22 cellular contexts compared by ENCODE assay signal in genomic region chr1:203180611-203181330, GRCh38. TPM values are rescaled to one million over a fixed set of nuclear protein-coding genes. Genes with fewer than 3 reads are reported as not detected.
DNase-seq lines count a peak whose midpoint lies in the region; ATAC-seq, FAIRE-seq and TF ChIP-seq lines count a peak whose summit lies in the region.
"Had no signal": no experiment of that assay in that cellular context is flagged by ENCODE, and none has a peak within 500 bp of the region (broad histone marks: within the 10 kb centered on the region; RNA-seq: fewer than 3 reads in every experiment).

No MANE protein-coding gene starts in this region.

- peaks cover 60% of the 10 kb centered on the region for H3K4me1 Mint-ChIP-seq in Caco-2 (ENCODE audit: low read depth, unreplicated experiment)
- H3K4me1 Mint-ChIP-seq in stimulated activated naive CD8-positive, alpha-beta T cell treated with anti-CD3 and anti-CD28 coated beads, Interleukin-15, amount 100 ng/mL, for 72 hours = no peaks in the 10 kb centered on the region

- H3K79me2 ChIP-seq in OCI-LY3 (ENCODE audit: low read length) (no peaks in the 10 kb centered on the region), osteoblast (ENCODE audit: insufficient read depth, low read length) (no peaks in the 10 kb centered on the region)

- H3K27me3 Mint-ChIP-seq in Caco-2 (ENCODE audit: insufficient read depth, unreplicated experiment) = no peaks in the 10 kb centered on the region
- no peaks in the 10 kb centered on the region for H3K27me3 Mint-ChIP-seq in stimulated activated naive CD8-positive, alpha-beta T cell treated with anti-CD3 and anti-CD28 coated beads, Interleukin-15, amount 100 ng/mL, for 72 hours

- no peak overlapping the region for H3K4me3 Mint-ChIP-seq in Caco-2 (ENCODE audit: unreplicated experiment)
- H3K4me3 Mint-ChIP-seq in stimulated activated naive CD8-positive, alpha-beta T cell treated with anti-CD3 and anti-CD28 coated beads, Interleukin-15, amount 100 ng/mL, for 72 hours = no peak overlapping the region

- H4K20me1 ChIP-seq in OCI-LY3 (ENCODE audit: insufficient read depth, low read length) (no peaks in the 10 kb centered on the region), osteoblast (ENCODE audit: insufficient read depth, low read length) (no peaks in the 10 kb centered on the region)

- H3K4me1 ChIP-seq in Caco-2 (peaks cover 67% of the 10 kb centered on the region), OCI-LY3 (ENCODE audit: low read length) (peaks cover 26% of the 10 kb centered on the region), osteoblast (ENCODE audit: insufficient read depth, low read length) (peaks cover 28% of the 10 kb centered on the region)

- intact Hi-C loops in Caco-2 (cut with micrococcal nuclease; ENCODE audit: unreplicated experiment) = no loop called here

- peak; percentile 27 for DNase-seq in DMS 273 (lab: John Stamatoyannopoulos, UW; ENCODE audit: unreplicated experiment)
- no peak for DNase-seq in DMS 273 treated with DMSO at 0.1 percent for 48 hours (lab: John Stamatoyannopoulos, UW)
- DNase-seq in Caco-2 = no peak
- peak; percentile 52 for DNase-seq in osteoblast (ENCODE audit: insufficient read length, low spot score, missing footprints)
- no peak for DNase-seq in stimulated activated naive CD8-positive, alpha-beta T cell treated with anti-CD3 and anti-CD28 coated beads, Interleukin-15, amount 100 ng/mL, for 72 hours
- no peak for DNase-seq in stimulated activated CD4-positive, alpha-beta T cell treated with anti-CD3 and anti-CD28 coated beads, Interleukin-15, amount 100 ng/mL, for 24 hours
- no peak for DNase-seq in frontal cortex (ENCODE audit: low spot score in 2 of 2)
- DNase-seq: AML-193; DMS153; GDM1; GOT3; KBM-7; NCI-H1417 treated with DMSO at 0.1 percent for 48 hours; NCI-H187 treated with DMSO at 0.1 percent for 48 hours; NCI-H526 treated with DMSO at 0.1 percent for 48 hours; NK-92 treated with Interleukin-12 subunit alpha and Interleukin-12 subunit beta, amount 100 ng/mL, for 24 hours had no signal

- peaks cover 81% of the 10 kb centered on the region for H3K36me3 Mint-ChIP-seq in Caco-2 (ENCODE audit: insufficient read depth, unreplicated experiment)

- H3K9me3 ChIP-seq in Caco-2 = no peaks in the 10 kb centered on the region
- H3K9me3 ChIP-seq in OCI-LY3 (ENCODE audit: insufficient read depth, low read length) = no peaks in the 10 kb centered on the region
- no peaks in the 10 kb centered on the region for H3K9me3 ChIP-seq in osteoblast (ENCODE audit: low read depth, low read length)

- H3K27ac Mint-ChIP-seq in Caco-2 (ENCODE audit: unreplicated experiment) = peak overlapping the region; percentile 95
- H3K27ac Mint-ChIP-seq in stimulated activated naive CD8-positive, alpha-beta T cell treated with anti-CD3 and anti-CD28 coated beads, Interleukin-15, amount 100 ng/mL, for 72 hours = peak overlapping the region in 1 of 2 donors; percentile 62

- H3K27ac ChIP-seq in OCI-LY3 (ENCODE audit: low read length) = no peak overlapping the region
- no peak overlapping the region for H3K27ac ChIP-seq in osteoblast (ENCODE audit: low read depth, low read length)
- H3K27ac ChIP-seq: 22Rv1 had no signal

- H3K4me3 ChIP-seq in Caco-2 (ENCODE audit: low read depth, low read length) (no peak overlapping the region), OCI-LY3 (ENCODE audit: low read length) (no peak overlapping the region), osteoblast (ENCODE audit: insufficient read depth, low read length) (no peak overlapping the region)

- H3K4me2 ChIP-seq in OCI-LY3 (ENCODE audit: low read length) = peak overlapping the region; percentile 52
- no peak overlapping the region for H3K4me2 ChIP-seq in osteoblast (ENCODE audit: insufficient read depth, low read length)

- BruUV-seq in Caco-2 (replicated peaks; lab: Mats Ljungman, UMichigan) = no TSS peak

- ATAC-seq in stimulated activated naive CD8-positive, alpha-beta T cell treated with anti-CD3 and anti-CD28 coated beads, Interleukin-15, amount 100 ng/mL, for 72 hours = no peak
- ATAC-seq: Right ventricle myocardium inferior had no signal

- H3K9me3 Mint-ChIP-seq in Caco-2 (ENCODE audit: unreplicated experiment) = no peaks in the 10 kb centered on the region
- no peaks in the 10 kb centered on the region for H3K9me3 Mint-ChIP-seq in stimulated activated naive CD8-positive, alpha-beta T cell treated with anti-CD3 and anti-CD28 coated beads, Interleukin-15, amount 100 ng/mL, for 72 hours

- H2AFZ ChIP-seq in OCI-LY3 (ENCODE audit: low read depth, low read length) (no peak overlapping the region), osteoblast (ENCODE audit: low read length) (no peak overlapping the region)

- H3K9ac ChIP-seq in OCI-LY3 (ENCODE audit: low read length) = no peak overlapping the region

- POLR2A ChIA-PET in Caco-2 (lab: Charles Lee) = no interaction called here

- CTCF ChIA-PET in Caco-2 (lab: Charles Lee) = interaction anchor here (1.4 kb wide), 1 partner anchor 35 kb away, joined by 5 read pairs; no protein-coding TSS in a partner anchor

- H3K36me3 ChIP-seq in Caco-2 (ENCODE audit: control insufficient read depth, insufficient read depth, low read length) (no peaks in the 10 kb centered on the region), OCI-LY3 (replicated peaks; ENCODE audit: low read depth, low read length) (no peaks in the 10 kb centered on the region), osteoblast (ENCODE audit: insufficient read depth, low read length) (no peaks in the 10 kb centered on the region)

- H3K27me3 ChIP-seq in Caco-2 (replicated peaks; ENCODE audit: control insufficient read depth, insufficient read depth, low read length) (no peaks in the 10 kb centered on the region), OCI-LY3 (ENCODE audit: low read depth, low read length) (peaks cover 60% of the 10 kb centered on the region), osteoblast (ENCODE audit: insufficient read depth, low read length) (no peaks in the 10 kb centered on the region)

- TF ChIP-seq CTCF in Caco-2 (IDR thresholded peaks at IDR 0.05; ENCODE audit: insufficient read depth in 1 of 2, low read depth in 1 of 2, low read length in 1 of 2, severe bottlenecking in 1 of 2, unreplicated experiment in 1 of 2) (no peak), OCI-LY3 (IDR thresholded peaks at IDR 0.05; ENCODE audit: low read depth, low read length) (no peak), osteoblast (IDR thresholded peaks at IDR 0.05; ENCODE audit: extremely low read depth, low read depth, low read length) (no peak)

- no peak for FAIRE-seq in frontal cortex (lab: Jason Lieb, UNC)
- FAIRE-seq: RCC 7860 had no signal

RNA-seq across cellular contexts. Expression of gene MYBPH, which starts 5.1 kb away (rescaled TPM):
- 19.7 and 25.9 TPM in 2 replicates for total RNA-seq in Caco-2 (2022)
- under 0.01 and 0.29 TPM in 2 replicates for total RNA-seq in osteoblast
- not detected for total RNA-seq in frontal cortex
- total RNA-seq: Daoy, OCI-LY7, Right ventricle myocardium inferior had no signal

RNA-seq across cellular contexts. Expression of gene CHI3L1, which starts 5.7 kb away (rescaled TPM):
- total RNA-seq in Caco-2 (2022) (199 and 235 TPM in 2 replicates), osteoblast (273 and 932 TPM in 2 replicates), frontal cortex (not detected)
- total RNA-seq: Daoy, OCI-LY7 had no signal

RNA-seq across cellular contexts. Expression of gene CHIT1, which starts 48.7 kb away (rescaled TPM):
- not detected in 2 replicates for total RNA-seq in Caco-2 (2022)
- total RNA-seq in osteoblast = under 0.01 TPM in 1 of 2 replicates, not detected in the other
- total RNA-seq in frontal cortex = 1.6 TPM
- total RNA-seq: Daoy had no signal

RNA-seq across cellular contexts. Expression of gene ADORA1, which starts 53.2 kb away (rescaled TPM):
- total RNA-seq in Caco-2 (2022) = 46.0 and 50.4 TPM in 2 replicates
- total RNA-seq in osteoblast = 4.0 and 9.1 TPM in 2 replicates
- 11.0 TPM for total RNA-seq in frontal cortex
- total RNA-seq: OCI-LY7 had no signal

Comparison
In these comparisons a context has a peak if more than half of its experiments do, and no peak if none do; other contexts are left out.
1. DNase-seq: peak in DMS 273 (single experiment) and osteoblast (single experiment); none in DMS 273 treated with DMSO at 0.1 percent for 48 hours (single experiment), Caco-2 (0 of 2), stimulated activated naive CD8-positive, alpha-beta T cell treated with anti-CD3 and anti-CD28 coated beads, Interleukin-15, amount 100 ng/mL, for 72 hours (0 of 2), stimulated activated CD4-positive, alpha-beta T cell treated with anti-CD3 and anti-CD28 coated beads, Interleukin-15, amount 100 ng/mL, for 24 hours (single experiment) and frontal cortex (0 of 2).
2. RNA of gene MYBPH, which starts 5.1 kb away (total RNA-seq): 19.7 to 25.9 TPM in Caco-2; under 0.01 to 0.29 TPM in osteoblast and not detected in frontal cortex (single experiment); every median in the first group is over 10 times any median in the second.
3. RNA of gene CHI3L1, which starts 5.7 kb away (total RNA-seq): 273 to 932 TPM in osteoblast and 199 to 235 TPM in Caco-2; not detected in frontal cortex (single experiment); every median in the first group is over 100 times any median in the second.